ENCODE assay signal across 7 cellular contexts in the genomic region with DNA sequence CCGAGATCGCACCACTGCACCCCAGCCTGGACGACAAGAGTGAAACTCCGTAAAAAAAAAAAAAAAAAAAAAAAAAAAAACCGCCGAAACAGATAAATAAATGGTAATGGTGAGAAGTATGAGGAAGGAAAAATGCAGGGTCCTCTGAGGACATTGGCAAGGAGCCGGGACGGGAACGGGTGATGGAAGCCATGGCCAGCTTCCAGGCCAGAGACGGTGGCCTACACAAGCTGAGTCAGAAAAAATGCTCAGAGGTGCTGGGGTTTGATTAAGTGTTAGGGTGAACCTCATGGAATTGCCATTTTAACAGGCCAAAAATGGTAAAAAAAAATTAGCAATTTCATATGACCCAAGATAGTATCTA. TPM values are rescaled to one million over a fixed set of nuclear protein-coding genes. Genes with fewer than 3 reads are reported as not detected.
DNase-seq lines count a peak whose midpoint lies in the region; ATAC-seq and TF ChIP-seq lines count a peak whose summit lies in the region.

No MANE protein-coding gene starts in this region.

- intact Hi-C loops in PC-3 (cut with micrococcal nuclease), result no loop called here
- intact Hi-C loops in mucosa of descending colon (cut with DNase I, micrococcal nuclease), result no loop called here

- peak; percentile 63 for DNase-seq in PC-3
- DNase-seq in effector memory CD4-positive, alpha-beta T cell, result no peak
- DNase-seq in mucosa of descending colon, result peak; percentile 76 to 80 (median 77)
- no peak for DNase-seq in amniotic stem cell (lab: John Stamatoyannopoulos, UW)
- DNase-seq in GM10248 (ENCODE audit: extremely low spot score), result no peak
- no peak for DNase-seq in NCI-H748 treated with DMSO at 0.1 percent for 48 hours (lab: John Stamatoyannopoulos, UW)

- CTCF ChIA-PET in PC-3 (lab: Charles Lee) (no interaction called here), GM10248 (lab: Yijun Ruan, JAX) (interaction anchor here (5.3 kb wide), 1 partner anchor 68 kb away, joined by 25 read pairs; no protein-coding TSS in a partner anchor)

- H4K20me1 ChIP-seq in PC-3 (ENCODE audit: low read length), result no peaks in the 10 kb centered on the region

- H3F3A ChIP-seq in PC-3 (ENCODE audit: low read length, unreplicated experiment), result peaks cover 5% of the 10 kb centered on the region

- peaks cover 23% of the 10 kb centered on the region for H3K4me1 ChIP-seq in PC-3 (ENCODE audit: insufficient read depth, low read length)
- peaks cover 27% of the 10 kb centered on the region for H3K4me1 ChIP-seq in effector memory CD4-positive, alpha-beta T cell (ENCODE audit: control insufficient read depth, insufficient read depth, low read length, poor library complexity, severe bottlenecking)
- H3K4me1 ChIP-seq in mucosa of descending colon (ENCODE audit: low read depth), result peaks cover 13% of the 10 kb centered on the region

- POLR2A ChIA-PET in PC-3 (lab: Charles Lee; ENCODE audit: unreplicated experiment) (interaction anchor here (0.6 kb wide), 1 partner anchor 32 kb away, joined by 3 read pairs; no protein-coding TSS in a partner anchor), GM10248 (lab: Yijun Ruan, JAX) (interaction anchor here (1.7 to 1.8 kb wide), 2 partner anchors 42 to 46 kb away, joined by 6 read pairs; no protein-coding TSS in a partner anchor)

- no peaks in the 10 kb centered on the region for H3K36me3 ChIP-seq in PC-3 (ENCODE audit: low read depth, low read length)
- no peaks in the 10 kb centered on the region for H3K36me3 ChIP-seq in effector memory CD4-positive, alpha-beta T cell (ENCODE audit: control insufficient read depth, insufficient read depth, low read length)
- H3K36me3 ChIP-seq in mucosa of descending colon (ENCODE audit: low read depth), result no peaks in the 10 kb centered on the region

- peak overlapping the region; percentile 79 for H3K9ac ChIP-seq in PC-3 (ENCODE audit: low read length)

- TF ChIP-seq CTCF in GM12875 (IDR thresholded peaks at IDR 0.05; ENCODE audit: borderline replicate concordance, insufficient read depth, low read depth, low read length), result no peak
- no peak for TF ChIP-seq CTCF in PC-3 (conservative IDR thresholded peaks at IDR 0.05; ENCODE audit: low read depth, low read length)
- no peak for TF ChIP-seq CTCF in mucosa of descending colon (IDR thresholded peaks at IDR 0.05)
- TF ChIP-seq CTCF in GM10248 (IDR thresholded peaks at IDR 0.05; ENCODE audit: control extremely low read depth, extremely low read depth, low read depth, missing control alignments), result no peak

- peaks cover 21% of the 10 kb centered on the region for H3K79me2 ChIP-seq in PC-3 (ENCODE audit: low read length)

- H2AFZ ChIP-seq in PC-3 (ENCODE audit: low read length), result peak overlapping the region; percentile 84

- BruUV-seq in PC-3 (replicated peaks; lab: Mats Ljungman, UMichigan), result no TSS peak

- no peaks in the 10 kb centered on the region for H3K9me3 ChIP-seq in PC-3 (ENCODE audit: low read length)
- H3K9me3 ChIP-seq in effector memory CD4-positive, alpha-beta T cell (ENCODE audit: control insufficient read depth, low read length), result no peaks in the 10 kb centered on the region
- no peaks in the 10 kb centered on the region for H3K9me3 ChIP-seq in mucosa of descending colon

- H3K4me3 ChIP-seq in GM12875 (ENCODE audit: low read depth, low read length) (peak overlapping the region; percentile 84), PC-3 (ENCODE audit: low read length) (peak overlapping the region; percentile 88), mucosa of descending colon (peak overlapping the region; percentile 36)
- peak overlapping the region; percentile 77 for H3K4me3 ChIP-seq in effector memory CD4-positive, alpha-beta T cell (ENCODE audit: insufficient read depth, low read depth, low read length, poor library complexity, severe bottlenecking)

- ATAC-seq in PC-3 (no peak), mucosa of descending colon (peak; percentile 1)

- peak overlapping the region; percentile 50 for H3K27ac ChIP-seq in PC-3 (ENCODE audit: low read length)
- H3K27ac ChIP-seq in effector memory CD4-positive, alpha-beta T cell (ENCODE audit: insufficient read depth, low read length, poor library complexity, severe bottlenecking), result peak overlapping the region; percentile 72

- peak overlapping the region; percentile 85 for H3K4me2 ChIP-seq in PC-3 (ENCODE audit: low read length)

- H3K27me3 ChIP-seq in PC-3 (ENCODE audit: low read length), result no peaks in the 10 kb centered on the region
- H3K27me3 ChIP-seq in effector memory CD4-positive, alpha-beta T cell (replicated peaks; ENCODE audit: control insufficient read depth, insufficient read depth, low read length, poor library complexity, severe bottlenecking), result no peaks in the 10 kb centered on the region

- H3K9me2 ChIP-seq in PC-3 (replicated peaks; ENCODE audit: low read length), result no peaks in the 10 kb centered on the region

RNA-seq across cellular contexts. Expression of a gene that starts 0.9 kb away (rescaled TPM):
- 8.0 and 11.4 TPM in 2 replicates for total RNA-seq in PC-3 (2014; rRNA removed)
- 1 to 10 TPM; 4.1 to 4.6 (median 4.1) TPM for total RNA-seq in mucosa of descending colon

RNA-seq across cellular contexts. Expression of a gene that starts 20.1 kb away (rescaled TPM):
- total RNA-seq in PC-3 (2014; rRNA removed) (341 and 392 TPM in 2 replicates), mucosa of descending colon (10 to 100 TPM; 47.8 to 49.5 (median 49.3) TPM)

RNA-seq across cellular contexts. Expression of a gene that starts 30.0 kb away (rescaled TPM):
- total RNA-seq in PC-3 (2014; rRNA removed) (85.2 and 140 TPM in 2 replicates), mucosa of descending colon (10 to 100 TPM; 24.2 to 32.4 (median 28.7) TPM)

Comparison
In these comparisons a context has a peak if more than half of its experiments do, and no peak if none do; other contexts are left out.
1. H3K4me3 ChIP-seq: peak in every context shown above with its lines; median percentile 88 in PC-3; 84 in GM12875; 77 in effector memory CD4-positive, alpha-beta T cell; 36 in mucosa of descending colon.
2. DNase-seq: peak in PC-3 (single experiment) and mucosa of descending colon (3 of 3); none in effector memory CD4-positive, alpha-beta T cell (0 of 3), amniotic stem cell (single experiment), GM10248 (single experiment) and NCI-H748 treated with DMSO at 0.1 percent for 48 hours (single experiment).